ENCODE assay signal across 8 cellular contexts in genomic region chr6:158654498-158654897, GRCh38. TPM values are rescaled to one million over a fixed set of nuclear protein-coding genes. Genes with fewer than 3 reads are reported as not detected.
A peak's percentile ranks its signal among the peaks of the same experiment; 100 is the strongest.
DNase-seq lines count a peak whose midpoint lies in the region; ATAC-seq, FAIRE-seq and TF ChIP-seq lines count a peak whose summit lies in the region.

No MANE protein-coding gene starts in this region.

- H3K4ac ChIP-seq in H9 (ENCODE audit: low read depth, low read length) = no peak overlapping the region

- H3T11ph ChIP-seq in H9 (ENCODE audit: low read length) = no peak overlapping the region

- peaks cover 25% of the 10 kb centered on the region for H3K4me1 ChIP-seq in SJCRH30
- peaks cover 7% of the 10 kb centered on the region for H3K4me1 ChIP-seq in endothelial cell of umbilical vein (ENCODE audit: control insufficient read depth, extremely low read depth, insufficient read depth, low read length)
- H3K4me1 ChIP-seq in H9 (ENCODE audit: insufficient read depth, low read length) = no peaks in the 10 kb centered on the region
- no peaks in the 10 kb centered on the region for H3K4me1 ChIP-seq in HAP-1

- H2AK5ac ChIP-seq in H9 (ENCODE audit: insufficient read length, low read length) = no peak overlapping the region

- H3K18ac ChIP-seq in H9 (ENCODE audit: insufficient read length, low read depth, low read length) = no peak overlapping the region

- no peak for TF ChIP-seq POLR2A in endothelial cell of umbilical vein (IDR thresholded peaks at IDR 0.05; ENCODE audit: low read depth, low read length)

- H4K5ac ChIP-seq in H9 (ENCODE audit: insufficient read length, low read depth, low read length) = no peak overlapping the region

- no peak overlapping the region for H3K9ac ChIP-seq in endothelial cell of umbilical vein (replicated peaks; ENCODE audit: extremely low read depth, insufficient read depth, low read length)
- H3K9ac ChIP-seq in H9 (ENCODE audit: extremely low read depth, insufficient read length, low read length) = no peak overlapping the region

- H4K8ac ChIP-seq in H9 (replicated peaks; ENCODE audit: insufficient read length, low read depth, low read length) = no peak overlapping the region

- BruUV-seq in endothelial cell of umbilical vein (replicated peaks; lab: Mats Ljungman, UMichigan) = no TSS peak

- FAIRE-seq in endothelial cell of umbilical vein (lab: Jason Lieb, UNC) = no peak

- no peak overlapping the region for H3K4me3 Mint-ChIP-seq in H9

- DNase-seq in HCEC 1CT = peak; percentile 94
- DNase-seq in SJCRH30 = peak; percentile 70 to 72
- no peak for DNase-seq in endothelial cell of umbilical vein (ENCODE audit: low read depth, low spot score)
- DNase-seq in myocyte (ENCODE audit: low read depth) = peak; percentile 93
- DNase-seq in H9 = no peak
- DNase-seq in HAP-1 (ENCODE audit: low spot score in 2 of 2) = no peak

- ATAC-seq in HG03159 (IDR thresholded peaks at IDR 0.05; ENCODE audit: unreplicated experiment) = no peak
- no peak for ATAC-seq in GM21619 (IDR thresholded peaks at IDR 0.05; ENCODE audit: unreplicated experiment)

- no peaks in the 10 kb centered on the region for H3K79me1 ChIP-seq in H9 (ENCODE audit: insufficient read depth, low read depth, low read length, poor library complexity, severe bottlenecking)

- TF ChIP-seq CTCF in endothelial cell of umbilical vein (IDR thresholded peaks at IDR 0.05; ENCODE audit: extremely low read depth in 1 of 2, insufficient read depth in 1 of 2, low read depth in 1 of 2, low read length in 2 of 2) = no peak
- TF ChIP-seq CTCF in H9 (conservative IDR thresholded peaks at IDR 0.05) = no peak

- no peak overlapping the region for H2BK120ac ChIP-seq in H9 (ENCODE audit: low read depth, low read length, poor library complexity, severe bottlenecking)

- no peak overlapping the region for H2BK15ac ChIP-seq in H9 (ENCODE audit: low read depth, low read length)

- H3K4me3 ChIP-seq in SJCRH30 = no peak overlapping the region
- H3K4me3 ChIP-seq in endothelial cell of umbilical vein (replicated peaks in 1 of 3; ENCODE audit: insufficient read depth in 1 of 3, low read depth in 1 of 3, low read length in 3 of 3) = no peak overlapping the region
- H3K4me3 ChIP-seq in HAP-1 = no peak overlapping the region

- H3K56ac ChIP-seq in H9 (ENCODE audit: insufficient read length, low read depth, low read length) = no peak overlapping the region

- H4K91ac ChIP-seq in H9 (ENCODE audit: insufficient read length, low read depth, low read length) = no peak overlapping the region

- no peaks in the 10 kb centered on the region for H3K23me2 ChIP-seq in H9 (ENCODE audit: insufficient read length, low read depth, low read length, poor library complexity, severe bottlenecking)

- intact Hi-C loops in endothelial cell of umbilical vein (cut with micrococcal nuclease) = loop anchor here (1.0 kb wide), 1 partner anchor 8 kb away; no protein-coding TSS in a partner anchor

- H3K79me2 ChIP-seq in endothelial cell of umbilical vein (ENCODE audit: control insufficient read depth, insufficient read depth, low read length) (no peaks in the 10 kb centered on the region), H9 (ENCODE audit: insufficient read depth, low read length) (no peaks in the 10 kb centered on the region)

- no peak overlapping the region for H2BK5ac ChIP-seq in H9 (ENCODE audit: insufficient read length, low read length)

- CTCF ChIA-PET in endothelial cell of umbilical vein (lab: Charles Lee) = interaction anchor here (1.7 kb wide), 1 partner anchor 440 kb away, joined by 6 read pairs; no protein-coding TSS in a partner anchor

- H3K36me3 ChIP-seq in SJCRH30 = no peaks in the 10 kb centered on the region
- H3K36me3 ChIP-seq in endothelial cell of umbilical vein (ENCODE audit: control insufficient read depth in 2 of 2, extremely low read depth in 1 of 2, insufficient read depth in 2 of 2, low read length in 2 of 2) = no peaks in the 10 kb centered on the region
- no peaks in the 10 kb centered on the region for H3K36me3 ChIP-seq in HAP-1 (replicated peaks)

- peaks cover 24 to 31% of the 10 kb centered on the region in 2 experiments for H3K4me1 Mint-ChIP-seq in H9

- dilution Hi-C loops in endothelial cell of umbilical vein (cut with MboI; ENCODE audit: extremely low pct_ligation_motif_present, low sequenced_read_pairs) = no loop called here

- no peaks in the 10 kb centered on the region for H3K9me3 Mint-ChIP-seq in H9

- H3K14ac ChIP-seq in H9 (ENCODE audit: insufficient read depth, low read length) = no peak overlapping the region

- no peaks in the 10 kb centered on the region for H3K9me3 ChIP-seq in SJCRH30 (replicated peaks)
- H3K9me3 ChIP-seq in endothelial cell of umbilical vein (replicated peaks; ENCODE audit: control insufficient read depth, insufficient read depth, low read length) = no peaks in the 10 kb centered on the region
- H3K9me3 ChIP-seq in H9 (ENCODE audit: control insufficient read depth, low read depth, low read length) = no peaks in the 10 kb centered on the region
- H3K9me3 ChIP-seq in HAP-1 = no peaks in the 10 kb centered on the region

- POLR2A ChIA-PET in endothelial cell of umbilical vein (lab: Charles Lee) = no interaction called here

- H3K23ac ChIP-seq in H9 (ENCODE audit: insufficient read length, low read depth, low read length) = no peak overlapping the region

- H3K27me3 ChIP-seq in SJCRH30 (no peaks in the 10 kb centered on the region), endothelial cell of umbilical vein (ENCODE audit: control insufficient read depth in 2 of 2, insufficient read depth in 2 of 2, low read length in 2 of 2) (no peaks in the 10 kb centered on the region), H9 (ENCODE audit: insufficient read depth, low read length) (no peaks in the 10 kb centered on the region), HAP-1 (ENCODE audit: low read depth) (no peaks in the 10 kb centered on the region)

- H2BK12ac ChIP-seq in H9 (ENCODE audit: insufficient read length, low read depth, low read length) = no peak overlapping the region

- no CpG with 5 or more reads among the region's 6 CpGs for WGBS in H9 (ENCODE audit: extremely low coverage, insufficient read length, low lambda C conversion rate)

- peaks cover 5% of the 10 kb centered on the region for H3K27me3 Mint-ChIP-seq in H9 (ENCODE audit: low read depth)

- H3K9me1 ChIP-seq in endothelial cell of umbilical vein (replicated peaks; ENCODE audit: control insufficient read depth, extremely low read depth, insufficient read depth, low read length) = no peaks in the 10 kb centered on the region

- no peaks in the 10 kb centered on the region for H3K36me3 Mint-ChIP-seq in H9 (ENCODE audit: insufficient read depth in 1 of 3, low read depth in 3 of 3)

- in situ Hi-C loops in HAP-1 (cut with MboI; ENCODE audit: low sequenced_read_pairs) = no loop called here

- H3K4me2 ChIP-seq in endothelial cell of umbilical vein (ENCODE audit: insufficient read depth, low read length) (no peak overlapping the region), H9 (ENCODE audit: insufficient read depth, insufficient read length, low read length) (no peak overlapping the region)

- no peak overlapping the region for H2BK20ac ChIP-seq in H9 (ENCODE audit: low read depth, low read length, poor library complexity, severe bottlenecking)

- H4K20me1 ChIP-seq in endothelial cell of umbilical vein (replicated peaks; ENCODE audit: control insufficient read depth, extremely low read depth, insufficient read depth, low read length) (no peaks in the 10 kb centered on the region), H9 (ENCODE audit: control insufficient read depth, insufficient read depth, insufficient read length) (peaks cover 2% of the 10 kb centered on the region)

- H2AFZ ChIP-seq in endothelial cell of umbilical vein (ENCODE audit: low read depth, low read length) (peak overlapping the region; percentile 6), H9 (ENCODE audit: low read length) (no peak overlapping the region)

- 0 out of 7 replicates have a peak overlapping the region, but pooled peaks of 1 of the 3 experiments have one; percentile 5 for H3K27ac Mint-ChIP-seq in H9

- peak overlapping the region; percentile 28 for H3K27ac ChIP-seq in SJCRH30
- no peak overlapping the region for H3K27ac ChIP-seq in endothelial cell of umbilical vein (ENCODE audit: insufficient read depth, low read depth, low read length)
- no peak overlapping the region for H3K27ac ChIP-seq in H9 (ENCODE audit: insufficient read length, low read depth, low read length)

TF ChIP-seq in endothelial cell of umbilical vein, 7 proteins besides CTCF, POLR2A, EP300 and RAD21 (continues in another document):
- TF ChIP-seq EZH2 (IDR thresholded peaks at IDR 0.05; ENCODE audit: borderline replicate concordance, low read depth, low read length, severe bottlenecking) (no peak), POLR2AphosphoS5 (IDR thresholded peaks at IDR 0.05; ENCODE audit: insufficient read depth, low read depth, low read length) (no peak), MAX (IDR thresholded peaks at IDR 0.05; ENCODE audit: insufficient read depth, insufficient read length) (no peak)

RNA-seq across cellular contexts. Expression of gene SYTL3, which starts 4.6 kb away (rescaled TPM):
- total RNA-seq in SJCRH30 (2014; rRNA removed; shearing (Covaris generic)) = 15.4 and 16.4 TPM in 2 replicates
- total RNA-seq in endothelial cell of umbilical vein (0.74 and 0.77 TPM in 2 replicates), myocyte (6.9 and 7.1 TPM in 2 replicates), H9 (2021) (0.09 and 0.20 TPM in 2 replicates)
- 0.46 and 0.59 TPM in 2 replicates for polyA plus RNA-seq in endothelial cell of umbilical vein
- polyA plus RNA-seq in endothelial cell of umbilical vein (2011; cell fraction: cytosol; rRNA removed) = 0.61 and 0.66 TPM in 2 replicates
- 0.63 and 0.97 TPM in 2 replicates for polyA plus RNA-seq in endothelial cell of umbilical vein (2011; cell fraction: nucleus; rRNA removed)
- 0.82 and 1.1 TPM in 2 replicates for polyA plus RNA-seq in endothelial cell of umbilical vein (2012)
- 0.23 and 0.58 TPM in 2 replicates for polyA minus RNA-seq in endothelial cell of umbilical vein
- 0.41 TPM for polyA minus RNA-seq in endothelial cell of umbilical vein (2011; cell fraction: cytosol; rRNA and poly(A)+ RNA removed)
- polyA minus RNA-seq in endothelial cell of umbilical vein (2011; cell fraction: nucleus; rRNA and poly(A)+ RNA removed) = 0.24 and 0.29 TPM in 2 replicates
- 2.0 TPM for polyA plus RNA-seq in myocyte (2012)

RNA-seq across cellular contexts. Expression of gene DYNLT1, which starts 10.0 kb away (rescaled TPM):
- total RNA-seq in SJCRH30 (2014; rRNA removed; shearing (Covaris generic)) = 99.1 and 104 TPM in 2 replicates
- total RNA-seq in endothelial cell of umbilical vein (162 TPM in 2 replicates), myocyte (57.3 and 84.8 TPM in 2 replicates), H9 (2021) (105 and 117 TPM in 2 replicates)
- 267 and 300 TPM in 2 replicates for polyA plus RNA-seq in endothelial cell of umbilical vein
- polyA plus RNA-seq in endothelial cell of umbilical vein (2011; cell fraction: cytosol; rRNA removed) = 289 and 303 TPM in 2 replicates
- 146 and 154 TPM in 2 replicates for polyA plus RNA-seq in endothelial cell of umbilical vein (2011; cell fraction: nucleus; rRNA removed)
- polyA plus RNA-seq in endothelial cell of umbilical vein (2012) = 312 and 357 TPM in 2 replicates
- 129 and 139 TPM in 2 replicates for polyA minus RNA-seq in endothelial cell of umbilical vein
- polyA minus RNA-seq in endothelial cell of umbilical vein (2011; cell fraction: cytosol; rRNA and poly(A)+ RNA removed) = 25.2 TPM
- 23.7 and 37.8 TPM in 2 replicates for polyA minus RNA-seq in endothelial cell of umbilical vein (2011; cell fraction: nucleus; rRNA and poly(A)+ RNA removed)
- 238 TPM for polyA plus RNA-seq in myocyte (2012)

Comparison
In these comparisons a context has a peak if more than half of its experiments do, and no peak if none do; other contexts are left out.
1. DNase-seq: peak in HCEC 1CT (single experiment), SJCRH30 (2 of 2) and myocyte (single experiment); none in endothelial cell of umbilical vein (single experiment), H9 (single experiment) and HAP-1 (0 of 2).